Comparison of ENCODE assay signal across 8 cellular contexts in the genomic region with DNA sequence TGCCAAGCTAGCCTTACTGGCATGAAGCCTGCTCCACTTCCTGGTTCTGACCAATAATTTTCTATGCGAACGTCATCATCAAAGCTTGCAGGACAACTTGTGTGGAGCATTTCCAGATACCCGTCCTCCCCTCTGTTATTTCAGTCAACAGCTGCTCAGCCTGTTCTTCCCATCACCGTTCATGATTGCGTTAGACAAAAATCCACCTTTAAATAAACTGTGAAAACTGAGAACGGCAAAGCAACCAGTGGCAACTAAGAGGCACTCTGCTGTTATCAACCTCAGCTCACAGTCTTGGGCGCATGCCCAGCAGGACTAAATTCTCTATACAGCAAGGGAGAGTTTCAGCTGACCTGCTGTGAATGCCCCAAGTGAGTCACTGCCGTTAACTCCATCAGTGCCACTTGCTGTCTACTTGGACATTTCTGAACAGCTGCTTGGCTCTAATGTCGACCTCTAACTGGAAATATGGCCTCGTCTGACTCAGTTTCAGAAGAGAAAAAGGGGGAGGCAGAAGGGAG.
DNase-seq lines count a peak whose midpoint lies in the region; ATAC-seq and TF ChIP-seq lines count a peak whose summit lies in the region.

No MANE protein-coding gene starts in this region.

- H3K36me3 ChIP-seq in Peyer's patch: no peaks in the 10 kb centered on the region

- H3K9me3 ChIP-seq in Peyer's patch: no peaks in the 10 kb centered on the region

- H3K27ac ChIP-seq in Peyer's patch: peak overlapping the region in 3 of 4 donors; percentile 3 to 63 (median 55)

- H3K27me3 ChIP-seq in Peyer's patch: no peaks in the 10 kb centered on the region

- H3K4me1 ChIP-seq in Peyer's patch: no peaks in the 10 kb centered on the region

- H3K4me3 ChIP-seq in Peyer's patch: peak overlapping the region in 1 of 4 donors; percentile 34

- TF ChIP-seq POLR2A in Peyer's patch (IDR thresholded peaks at IDR 0.05): no peak

- DNase-seq in NCI-H2171 treated with DMSO at 0.1 percent for 48 hours (lab: John Stamatoyannopoulos, UW) (peak; percentile 8), NCI-H2171 (lab: John Stamatoyannopoulos, UW) (no peak), Peyer's patch (peak; percentile 21 to 83 (median 63)), myocyte (ENCODE audit: low read depth) (peak; percentile 100)

- TF ChIP-seq CTCF in Peyer's patch (IDR thresholded peaks at IDR 0.05): no peak

- ATAC-seq in esophagus mucosa (peak; percentile 91), HG02798 (IDR thresholded peaks at IDR 0.05; ENCODE audit: poor library complexity, unreplicated experiment) (no peak), HG03469 (IDR thresholded peaks at IDR 0.05; ENCODE audit: unreplicated experiment) (no peak), HG02678 (IDR thresholded peaks at IDR 0.05; ENCODE audit: unreplicated experiment) (no peak)
